ENCODE assay signal across 8 cellular contexts in the genomic region with DNA sequence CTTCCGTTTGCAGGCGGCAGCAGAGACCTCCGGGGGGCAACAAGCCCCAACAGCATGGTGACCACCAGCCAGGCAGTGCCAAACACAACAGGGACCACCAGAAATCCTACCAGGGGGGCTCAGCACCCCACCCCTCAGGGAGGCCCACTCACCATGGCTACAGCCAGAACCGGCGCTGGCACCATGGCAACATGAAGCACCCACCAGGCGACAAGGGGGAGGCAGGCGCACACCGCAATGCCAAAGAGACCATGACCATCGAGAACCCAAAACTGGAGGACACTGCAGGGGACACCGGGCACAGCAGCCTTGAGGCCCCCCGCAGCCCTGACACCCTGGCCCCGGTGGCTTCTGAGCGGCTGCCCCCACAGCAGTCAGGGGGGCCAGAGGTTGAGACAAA.
"Had no signal": no experiment of that assay in that cellular context is flagged by ENCODE, and none has a peak within 500 bp of the region (broad histone marks: within the 10 kb centered on the region; RNA-seq: fewer than 3 reads in every experiment).

No MANE protein-coding gene starts in this region.

- H3K4me3 ChIP-seq: GM23248, HAP-1 had no signal

- ATAC-seq: HCT116, HepG2 had no signal

- H2AFZ ChIP-seq: GM23248 had no signal

- H3K27ac ChIP-seq: GM23248, HL-60 had no signal

- H3K27ac Mint-ChIP-seq: HFFc6 had no signal

- DNase-seq: GM23248, GOT3, H7, HFFc6 had no signal

- H3K4me3 Mint-ChIP-seq: HFFc6 had no signal

- H3K9ac ChIP-seq: GM23248 had no signal

- H3K9me3 ChIP-seq: HAP-1 had no signal

- H3K4me1 ChIP-seq: HAP-1 had no signal

- FAIRE-seq: HepG2 had no signal
